Comparison of ENCODE assay signal across 1 cellular context in the genomic region with DNA sequence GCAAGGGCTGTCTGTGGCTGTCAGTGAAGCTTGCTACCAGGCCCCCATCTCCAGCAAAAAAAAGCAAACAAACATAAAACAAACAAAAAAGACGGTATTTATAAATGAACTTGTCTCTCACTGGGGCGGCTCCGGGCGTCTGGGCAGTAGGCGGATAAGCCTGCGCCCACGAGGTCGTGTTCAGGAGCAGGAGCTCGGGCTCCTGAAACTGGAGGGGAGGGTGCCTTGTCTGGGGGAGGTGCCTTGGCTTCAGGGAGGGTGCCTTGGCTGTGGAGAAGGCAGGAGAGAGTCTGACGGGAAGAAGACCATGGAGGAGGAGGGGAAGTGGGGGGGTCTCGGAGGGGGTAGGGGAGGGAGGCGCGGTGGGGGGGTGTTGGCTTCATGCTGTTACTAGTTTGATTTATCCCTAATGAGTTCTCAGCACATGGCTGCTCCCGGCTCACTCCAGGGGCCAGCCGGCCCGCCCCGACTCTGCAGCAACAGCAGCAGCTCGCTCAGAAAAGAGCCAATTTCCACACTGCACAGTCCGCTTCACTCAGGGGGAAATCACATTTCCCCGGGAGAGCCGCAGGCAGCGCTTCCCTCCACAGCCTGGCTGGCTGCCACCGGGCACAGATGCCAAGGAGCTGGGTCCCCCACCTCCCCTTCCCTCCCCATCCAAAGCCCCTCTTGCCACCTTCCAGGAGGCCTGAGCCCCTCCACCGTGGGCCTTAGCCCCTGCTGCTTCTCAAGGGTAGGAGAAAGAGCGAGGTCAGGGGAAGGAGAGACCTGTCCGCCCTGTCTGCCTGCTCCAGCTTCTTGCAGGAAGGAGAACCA.
TF ChIP-seq lines count a peak whose summit lies in the region.

No MANE protein-coding gene starts in this region.

TF ChIP-seq in IMR-90, 13 proteins besides CTCF, POLR2A, EP300 and RAD21 (continued from another document):
- TF ChIP-seq RFX5 (IDR thresholded peaks at IDR 0.05; ENCODE audit: low read depth, low read length) (no peak), CEBPB (IDR thresholded peaks at IDR 0.05; ENCODE audit: low read depth, low read length) (no peak), CHD1 (IDR thresholded peaks at IDR 0.05; ENCODE audit: low read depth, low read length) (no peak), NFE2L2 (IDR thresholded peaks at IDR 0.05; ENCODE audit: low read depth, low read length) (no peak), MAFK (IDR thresholded peaks at IDR 0.05; ENCODE audit: low read depth, low read length) (no peak), BHLHE40 (IDR thresholded peaks at IDR 0.05; ENCODE audit: low read depth, low read length) (no peak), FOS (IDR thresholded peaks at IDR 0.05; ENCODE audit: low read depth, low read length) (no peak), MXI1 (IDR thresholded peaks at IDR 0.05; ENCODE audit: borderline replicate concordance, low read depth, low read length) (no peak), RCOR1 (IDR thresholded peaks at IDR 0.05; ENCODE audit: insufficient replicate concordance, low read length) (no peak), MAZ (IDR thresholded peaks at IDR 0.05; ENCODE audit: borderline replicate concordance, low read depth, low read length) (no peak)
TF ChIP-seq in IMR-90: peak in this region for 0.
